In the genomic region with DNA sequence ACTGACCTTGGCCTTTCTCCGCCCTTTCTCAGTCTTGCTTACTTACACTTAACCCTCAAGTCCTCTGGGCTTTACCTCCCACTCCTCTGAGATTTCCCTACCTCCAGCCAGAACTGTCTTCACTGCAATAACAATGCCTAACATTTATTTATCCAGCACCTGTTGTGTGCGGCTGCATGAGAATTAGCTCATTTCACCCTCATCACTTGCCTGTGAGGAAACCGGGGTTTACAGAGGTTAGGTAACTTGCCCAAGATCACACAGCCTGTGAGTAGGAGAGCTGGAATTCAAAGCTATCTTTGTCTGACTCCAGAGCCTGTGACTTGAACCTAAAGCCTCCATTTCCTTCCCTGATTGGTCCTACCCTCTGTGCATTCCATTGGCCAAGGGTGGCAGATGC, we compare ENCODE assay signal across 17 cellular contexts. TPM values are rescaled to one million over a fixed set of nuclear protein-coding genes. Genes with fewer than 3 reads are reported as not detected.
DNase-seq lines count a peak whose midpoint lies in the region; ATAC-seq, FAIRE-seq and TF ChIP-seq lines count a peak whose summit lies in the region.
"Had no signal": no experiment of that assay in that cellular context is flagged by ENCODE, and none has a peak within 500 bp of the region (broad histone marks: within the 10 kb centered on the region; RNA-seq: fewer than 3 reads in every experiment).

No MANE protein-coding gene starts in this region.

- peaks cover 56% of the 10 kb centered on the region for H3K4me1 Mint-ChIP-seq in activated T-cell treated with anti-CD3 and anti-CD28 coated beads, Interleukin-2, amount 50 U/mL, for 72 hours (ENCODE audit: low read depth)
- peaks cover 57% of the 10 kb centered on the region for H3K4me1 Mint-ChIP-seq in activated T-helper 1 cell treated with anti-CD3 and anti-CD28 coated beads, Interleukin-12 subunit alpha, Interleukin-12 subunit beta, Interleukin-2, Interleukin-4 antibody, amounts not matched to agents 30 ng/mL and 10 ng/mL and 1 ng/mL, durations not matched to agents 14 hours and 24 hours and 36 hours (ENCODE audit: low read depth)
- H3K4me1 Mint-ChIP-seq in stimulated activated effector memory CD8-positive, alpha-beta T cell treated with anti-CD3 and anti-CD28 coated beads, Interleukin-12 subunit alpha, Interleukin-12 subunit beta, amount 100 ng/mL, for 72 hours = peaks cover 56% of the 10 kb centered on the region

- no TSS peak for BruUV-seq in HepG2 (replicated peaks; lab: Mats Ljungman, UMichigan)

- no peak for TF ChIP-seq POLR2A in HepG2 (IDR thresholded peaks at IDR 0.05; ENCODE audit: insufficient read depth in 1 of 2, low read depth in 2 of 2, low read length in 2 of 2)

- no peak overlapping the region for H3K4me3 ChIP-seq in HepG2 (replicated peaks in 1 of 3; ENCODE audit: insufficient read depth in 1 of 3, low read depth in 2 of 3, low read length in 3 of 3)
- H3K4me3 ChIP-seq: K562, transverse colon had no signal

- peak overlapping the region; percentile 15 for H3K27ac ChIP-seq in HepG2 (ENCODE audit: extremely low read length, insufficient read depth, low read length)

- peak overlapping the region; percentile 85 to 91 for H3K4me3 Mint-ChIP-seq in activated T-cell treated with anti-CD3 and anti-CD28 coated beads, Interleukin-2, amount 50 U/mL, for 72 hours
- H3K4me3 Mint-ChIP-seq in activated T-helper 1 cell treated with anti-CD3 and anti-CD28 coated beads, Interleukin-12 subunit alpha, Interleukin-12 subunit beta, Interleukin-2, Interleukin-4 antibody, amounts not matched to agents 30 ng/mL and 10 ng/mL and 1 ng/mL, durations not matched to agents 14 hours and 24 hours and 36 hours = peak overlapping the region; percentile 91
- peak overlapping the region; percentile 99 for H3K4me3 Mint-ChIP-seq in stimulated activated effector memory CD8-positive, alpha-beta T cell treated with anti-CD3 and anti-CD28 coated beads, Interleukin-12 subunit alpha, Interleukin-12 subunit beta, amount 100 ng/mL, for 72 hours

- peaks cover 32 to 56% of the 10 kb centered on the region in 2 donors for H3K36me3 Mint-ChIP-seq in activated T-cell treated with anti-CD3 and anti-CD28 coated beads, Interleukin-2, amount 50 U/mL, for 72 hours (ENCODE audit: insufficient read depth in 2 of 2)
- H3K36me3 Mint-ChIP-seq in activated T-helper 1 cell treated with anti-CD3 and anti-CD28 coated beads, Interleukin-12 subunit alpha, Interleukin-12 subunit beta, Interleukin-2, Interleukin-4 antibody, amounts not matched to agents 30 ng/mL and 10 ng/mL and 1 ng/mL, durations not matched to agents 14 hours and 24 hours and 36 hours (ENCODE audit: low read depth) = peaks cover 53% of the 10 kb centered on the region
- H3K36me3 Mint-ChIP-seq in stimulated activated effector memory CD8-positive, alpha-beta T cell treated with anti-CD3 and anti-CD28 coated beads, Interleukin-12 subunit alpha, Interleukin-12 subunit beta, amount 100 ng/mL, for 72 hours = peaks cover 95% of the 10 kb centered on the region

- DNase-seq in activated T-cell treated with anti-CD3 and anti-CD28 coated beads, Interleukin-2, amount 50 U/mL, for 72 hours = no peak
- DNase-seq in activated T-cell treated with anti-CD3 and anti-CD28 coated beads for 4 hours = no peak
- no peak for DNase-seq in activated T-helper 1 cell treated with anti-CD3 and anti-CD28 coated beads, Interleukin-12 subunit alpha, Interleukin-12 subunit beta, Interleukin-2, Interleukin-4 antibody, amounts not matched to agents 30 ng/mL and 10 ng/mL and 1 ng/mL, durations not matched to agents 14 hours and 24 hours and 36 hours (ENCODE audit: low spot score)
- DNase-seq in HepG2 (ENCODE audit: low spot score) = no peak
- no peak for DNase-seq in stimulated activated effector memory CD8-positive, alpha-beta T cell treated with anti-CD3 and anti-CD28 coated beads, Interleukin-12 subunit alpha, Interleukin-12 subunit beta, amount 100 ng/mL, for 72 hours (ENCODE audit: low spot score in 2 of 2)
- no peak for DNase-seq in GM10266 (ENCODE audit: extremely low spot score)
- DNase-seq in ecto neural progenitor cell (ENCODE audit: low spot score) = no peak
- DNase-seq: DMS79; head of caudate nucleus; NCI-H1694; NCI-H524 treated with DMSO at 0.1 percent for 48 hours; Peyer's patch; stimulated activated CD4-positive, alpha-beta T cell treated with anti-CD3 and anti-CD28 coated beads, Interleukin-12 subunit alpha, Interleukin-12 subunit beta, amount 100 ng/mL, for 4 hours; transverse colon had no signal

- peaks cover 39% of the 10 kb centered on the region for H3K79me2 ChIP-seq in HepG2 (ENCODE audit: insufficient read depth, low read length)

- POLR2A ChIA-PET in HepG2 (lab: Yijun Ruan, JAX) = interaction anchor here (1.0 to 1.5 kb wide), 2 partner anchors 51 to 79 kb away, joined by 3 read pairs; no protein-coding TSS in a partner anchor

- peak; percentile 8 for FAIRE-seq in HepG2 (lab: Jason Lieb, UNC)
- FAIRE-seq: GM12891, K562 had no signal

- H3K27me3 Mint-ChIP-seq in activated T-cell treated with anti-CD3 and anti-CD28 coated beads, Interleukin-2, amount 50 U/mL, for 72 hours (ENCODE audit: low read depth) = no peaks in the 10 kb centered on the region
- no peaks in the 10 kb centered on the region for H3K27me3 Mint-ChIP-seq in activated T-helper 1 cell treated with anti-CD3 and anti-CD28 coated beads, Interleukin-12 subunit alpha, Interleukin-12 subunit beta, Interleukin-2, Interleukin-4 antibody, amounts not matched to agents 30 ng/mL and 10 ng/mL and 1 ng/mL, durations not matched to agents 14 hours and 24 hours and 36 hours (ENCODE audit: insufficient read depth)

- ATAC-seq in activated T-cell treated with anti-CD3 and anti-CD28 coated beads, Interleukin-2, amount 50 U/mL, for 72 hours (replicated peaks in 1 of 2) = no peak
- ATAC-seq in HepG2 (no peak), GM18873 (IDR thresholded peaks at IDR 0.05; ENCODE audit: low FRiP score, unreplicated experiment) (no peak)
- no peak for ATAC-seq in stimulated activated effector memory CD8-positive, alpha-beta T cell treated with anti-CD3 and anti-CD28 coated beads, Interleukin-12 subunit alpha, Interleukin-12 subunit beta, amount 100 ng/mL, for 72 hours
- ATAC-seq: K562 had no signal

- no peak overlapping the region for H3K9ac ChIP-seq in HepG2 (ENCODE audit: insufficient read depth, low read depth, low read length)

- H3K9me3 ChIP-seq in HepG2 (ENCODE audit: low read length) = no peaks in the 10 kb centered on the region
- H3K9me3 ChIP-seq: Peyer's patch, transverse colon had no signal

- H3K27ac Mint-ChIP-seq in activated T-cell treated with anti-CD3 and anti-CD28 coated beads, Interleukin-2, amount 50 U/mL, for 72 hours = peak overlapping the region; percentile 95
- H3K27ac Mint-ChIP-seq in activated T-helper 1 cell treated with anti-CD3 and anti-CD28 coated beads, Interleukin-12 subunit alpha, Interleukin-12 subunit beta, Interleukin-2, Interleukin-4 antibody, amounts not matched to agents 30 ng/mL and 10 ng/mL and 1 ng/mL, durations not matched to agents 14 hours and 24 hours and 36 hours = peak overlapping the region; percentile 82
- peak overlapping the region; percentile 99 for H3K27ac Mint-ChIP-seq in stimulated activated effector memory CD8-positive, alpha-beta T cell treated with anti-CD3 and anti-CD28 coated beads, Interleukin-12 subunit alpha, Interleukin-12 subunit beta, amount 100 ng/mL, for 72 hours

- peaks cover 62% of the 10 kb centered on the region for H3K4me1 ChIP-seq in HepG2 (ENCODE audit: insufficient read depth, low read length)

- H4K20me1 ChIP-seq in HepG2 (ENCODE audit: insufficient read depth, low read length) = peaks cover 12% of the 10 kb centered on the region

- H3K36me3 ChIP-seq in HepG2 (replicated peaks in 1 of 2; ENCODE audit: control insufficient read depth in 1 of 2, insufficient read depth in 2 of 2, low read length in 2 of 2) = peaks cover 13 to 39% of the 10 kb centered on the region in 2 experiments

- intact Hi-C loops in activated T-helper 1 cell treated with anti-CD3 and anti-CD28 coated beads, Interleukin-12 subunit alpha, Interleukin-12 subunit beta, Interleukin-2, Interleukin-4 antibody, amounts not matched to agents 30 ng/mL and 10 ng/mL and 1 ng/mL, durations not matched to agents 14 hours and 24 hours and 36 hours (cut with micrococcal nuclease) = no loop called here
- intact Hi-C loops in HepG2 (cut with micrococcal nuclease; ENCODE audit: unreplicated experiment) = no loop called here

- TF ChIP-seq EP300 in HepG2 (IDR thresholded peaks at IDR 0.05; ENCODE audit: low read depth in 2 of 2, low read length in 2 of 2) (no peak), HepG2 (CRISPR knock-in tag; IDR thresholded peaks at IDR 0.05; ENCODE audit: borderline replicate concordance) (no peak)

- H3K27me3 ChIP-seq in HepG2 (ENCODE audit: control insufficient read depth in 1 of 2, insufficient read depth in 2 of 2, low read length in 2 of 2) = peaks cover 0 to 7% of the 10 kb centered on the region in 2 experiments; a peak in 1 of 5 replicates
- H3K27me3 ChIP-seq: Peyer's patch, transverse colon had no signal

- no peaks in the 10 kb centered on the region for H3K9me3 Mint-ChIP-seq in activated T-cell treated with anti-CD3 and anti-CD28 coated beads, Interleukin-2, amount 50 U/mL, for 72 hours
- no peaks in the 10 kb centered on the region for H3K9me3 Mint-ChIP-seq in activated T-helper 1 cell treated with anti-CD3 and anti-CD28 coated beads, Interleukin-12 subunit alpha, Interleukin-12 subunit beta, Interleukin-2, Interleukin-4 antibody, amounts not matched to agents 30 ng/mL and 10 ng/mL and 1 ng/mL, durations not matched to agents 14 hours and 24 hours and 36 hours
- H3K9me3 Mint-ChIP-seq in stimulated activated effector memory CD8-positive, alpha-beta T cell treated with anti-CD3 and anti-CD28 coated beads, Interleukin-12 subunit alpha, Interleukin-12 subunit beta, amount 100 ng/mL, for 72 hours = no peaks in the 10 kb centered on the region

- CTCF ChIA-PET in HepG2 (lab: Yijun Ruan, JAX; ENCODE audit: low intra/inter-chr PET ratio, low total read pairs) = no interaction called here

- no peak for TF ChIP-seq CTCF in HepG2 (CRISPR knock-in tag; IDR thresholded peaks at IDR 0.05)
- TF ChIP-seq CTCF in GM10266 (IDR thresholded peaks at IDR 0.05; ENCODE audit: control insufficient read depth, insufficient read depth, low read depth, missing control alignments) = no peak

- in situ Hi-C loops in HepG2 (cut with HindIII; ENCODE audit: extremely low pct_ligation_motif_present, low pct_unique_long_range_greater_than_20kb) = no loop called here

- TF ChIP-seq RAD21 in HepG2 (CRISPR knock-in tag; IDR thresholded peaks at IDR 0.05) = no peak

- no peak overlapping the region; the same call in 1 of the 2 replicates for H3K4me2 ChIP-seq in HepG2 (ENCODE audit: low read depth, low read length)

- H2AFZ ChIP-seq in HepG2 (ENCODE audit: low read length) = no peak overlapping the region

- WGBS in HepG2 (ENCODE audit: low lambda C conversion rate) = 80% methylated on average over 3 of the region's 3 CpGs

RNA-seq across cellular contexts. Expression of a gene that starts 2.5 kb away (rescaled TPM):
- total RNA-seq in activated T-cell treated with anti-CD3 and anti-CD28 coated beads, Interleukin-2, amount 50 U/mL, for 72 hours = 10 to 100 TPM; 59.7 to 63.2 TPM
- total RNA-seq in activated T-helper 1 cell treated with anti-CD3 and anti-CD28 coated beads, Interleukin-12 subunit alpha, Interleukin-12 subunit beta, Interleukin-2, Interleukin-4 antibody, amounts not matched to agents 30 ng/mL and 10 ng/mL and 1 ng/mL, durations not matched to agents 14 hours and 24 hours and 36 hours = 69.0 and 73.0 TPM in 2 replicates
- 30.2 and 58.3 TPM in 2 replicates for total RNA-seq in HepG2 (2016; rRNA removed; fragmentation: Illumina TruSeq; extraction: Trizol)
- 4.8 and 5.3 TPM in 2 replicates for total RNA-seq in HepG2 (2016; cell fraction: cytosol; rRNA removed; fragmentation: Illumina TruSeq; extraction: Trizol; ENCODE audit: low read depth)
- total RNA-seq in HepG2 (2016; cell fraction: insoluble cytoplasmic fraction; rRNA removed; fragmentation: Illumina TruSeq; extraction: Trizol) = 27.5 and 55.8 TPM in 2 replicates
- total RNA-seq in HepG2 (2016; cell fraction: membrane; rRNA removed; fragmentation: Illumina TruSeq; extraction: Trizol) = 17.7 and 18.8 TPM in 2 replicates
- total RNA-seq in HepG2 (2016; cell fraction: nucleus; rRNA removed; fragmentation: Illumina TruSeq; extraction: Trizol) = 47.8 and 56.4 TPM in 2 replicates
- 35.5 and 41.6 TPM in 2 replicates for polyA plus RNA-seq in HepG2 (2011; rRNA removed)
- polyA plus RNA-seq in HepG2 (2011; cell fraction: cytosol; rRNA removed) = 39.5 and 45.0 TPM in 2 replicates
- 25.7 and 30.2 TPM in 2 replicates for polyA plus RNA-seq in HepG2 (2011; cell fraction: nucleus; rRNA removed)
- polyA plus RNA-seq in HepG2 (2012) = 37.6 and 40.5 TPM in 2 replicates
- polyA plus RNA-seq in HepG2 (2016; cell fraction: cytosol; fragmentation: Illumina TruSeq; extraction: Trizol; ENCODE audit: low read depth) = 3.9 and 4.5 TPM in 2 replicates
- 22.5 and 25.1 TPM in 2 replicates for polyA plus RNA-seq in HepG2 (2016; cell fraction: insoluble cytoplasmic fraction; fragmentation: Illumina TruSeq; extraction: Trizol; ENCODE audit: low read depth)
- polyA plus RNA-seq in HepG2 (2016; cell fraction: membrane; fragmentation: Illumina TruSeq; extraction: Trizol; ENCODE audit: low read depth) = 8.5 and 10.3 TPM in 2 replicates
- 55.8 and 62.0 TPM in 2 replicates for polyA plus RNA-seq in HepG2 (2016; cell fraction: nucleus; fragmentation: Illumina TruSeq; extraction: Trizol; ENCODE audit: insufficient read depth, low read depth)
- 44.0 and 61.9 TPM in 2 replicates for polyA minus RNA-seq in HepG2 (2011; rRNA and poly(A)+ RNA removed; ENCODE audit: low replicate concordance)
- 31.7 and 41.7 TPM in 2 replicates for polyA minus RNA-seq in HepG2 (2011; cell fraction: cytosol; rRNA and poly(A)+ RNA removed)
- polyA minus RNA-seq in HepG2 (2011; cell fraction: nucleus; rRNA and poly(A)+ RNA removed) = 33.5 and 39.0 TPM in 2 replicates

RNA-seq across cellular contexts. Expression of a gene that starts 2.7 kb away (rescaled TPM):
- total RNA-seq in activated T-cell treated with anti-CD3 and anti-CD28 coated beads, Interleukin-2, amount 50 U/mL, for 72 hours = 100 to 1,000 TPM in 1 of 2 donors, 10 to 100 TPM in 1; 98.8 to 107 TPM
- 123 and 126 TPM in 2 replicates for total RNA-seq in activated T-helper 1 cell treated with anti-CD3 and anti-CD28 coated beads, Interleukin-12 subunit alpha, Interleukin-12 subunit beta, Interleukin-2, Interleukin-4 antibody, amounts not matched to agents 30 ng/mL and 10 ng/mL and 1 ng/mL, durations not matched to agents 14 hours and 24 hours and 36 hours
- total RNA-seq in HepG2 (2016; rRNA removed; fragmentation: Illumina TruSeq; extraction: Trizol) = 15.3 and 26.5 TPM in 2 replicates
- 4.9 and 5.7 TPM in 2 replicates for total RNA-seq in HepG2 (2016; cell fraction: cytosol; rRNA removed; fragmentation: Illumina TruSeq; extraction: Trizol; ENCODE audit: low read depth)
- total RNA-seq in HepG2 (2016; cell fraction: insoluble cytoplasmic fraction; rRNA removed; fragmentation: Illumina TruSeq; extraction: Trizol) = 13.7 and 22.8 TPM in 2 replicates
- 25.1 and 26.3 TPM in 2 replicates for total RNA-seq in HepG2 (2016; cell fraction: membrane; rRNA removed; fragmentation: Illumina TruSeq; extraction: Trizol)
- 16.1 and 18.8 TPM in 2 replicates for total RNA-seq in HepG2 (2016; cell fraction: nucleus; rRNA removed; fragmentation: Illumina TruSeq; extraction: Trizol)
- 14.9 and 15.2 TPM in 2 replicates for polyA plus RNA-seq in HepG2 (2011; rRNA removed)
- 12.9 and 15.9 TPM in 2 replicates for polyA plus RNA-seq in HepG2 (2011; cell fraction: cytosol; rRNA removed)
- polyA plus RNA-seq in HepG2 (2011; cell fraction: nucleus; rRNA removed) = 15.6 and 19.1 TPM in 2 replicates
- 25.4 and 26.2 TPM in 2 replicates for polyA plus RNA-seq in HepG2 (2012)
- polyA plus RNA-seq in HepG2 (2016; cell fraction: cytosol; fragmentation: Illumina TruSeq; extraction: Trizol; ENCODE audit: low read depth) = 4.5 and 4.7 TPM in 2 replicates
- polyA plus RNA-seq in HepG2 (2016; cell fraction: insoluble cytoplasmic fraction; fragmentation: Illumina TruSeq; extraction: Trizol; ENCODE audit: low read depth) = 43.2 and 55.3 TPM in 2 replicates
- 27.0 and 27.7 TPM in 2 replicates for polyA plus RNA-seq in HepG2 (2016; cell fraction: membrane; fragmentation: Illumina TruSeq; extraction: Trizol; ENCODE audit: low read depth)
- polyA plus RNA-seq in HepG2 (2016; cell fraction: nucleus; fragmentation: Illumina TruSeq; extraction: Trizol; ENCODE audit: insufficient read depth, low read depth) = 36.1 and 36.3 TPM in 2 replicates
- 18.8 and 36.8 TPM in 2 replicates for polyA minus RNA-seq in HepG2 (2011; rRNA and poly(A)+ RNA removed; ENCODE audit: low replicate concordance)
- polyA minus RNA-seq in HepG2 (2011; cell fraction: cytosol; rRNA and poly(A)+ RNA removed) = 17.8 and 22.1 TPM in 2 replicates
- polyA minus RNA-seq in HepG2 (2011; cell fraction: nucleus; rRNA and poly(A)+ RNA removed) = 19.2 and 20.9 TPM in 2 replicates
